ENCODE assay signal across 8 cellular contexts in genomic region chr5:149264432-149265069, GRCh38. TPM values are rescaled to one million over a fixed set of nuclear protein-coding genes. Genes with fewer than 3 reads are reported as not detected.
DNase-seq lines count a peak whose midpoint lies in the region; ATAC-seq, FAIRE-seq and TF ChIP-seq lines count a peak whose summit lies in the region.

No MANE protein-coding gene starts in this region.

- peaks cover 13% of the 10 kb centered on the region for H3K9me3 Mint-ChIP-seq in mesothelial cell of epicardium

- no peak overlapping the region for H3K4me3 Mint-ChIP-seq in mesothelial cell of epicardium

- H3K36me3 Mint-ChIP-seq in mesothelial cell of epicardium, result peaks cover 3% of the 10 kb centered on the region

- H3K27ac ChIP-seq in C4-2B, result no peak overlapping the region

- H3K4me1 Mint-ChIP-seq in mesothelial cell of epicardium, result no peaks in the 10 kb centered on the region

- FAIRE-seq in bronchial epithelial cell (lab: Jason Lieb, UNC), result no peak

- H3K4me3 ChIP-seq in bronchial epithelial cell (ENCODE audit: low read depth, low read length), result no peak overlapping the region

- no peaks in the 10 kb centered on the region for H3K36me3 ChIP-seq in bronchial epithelial cell (ENCODE audit: control insufficient read depth, insufficient read depth, low read length)

- H3K27me3 ChIP-seq in bronchial epithelial cell (ENCODE audit: control insufficient read depth, insufficient read depth, low read length), result no peaks in the 10 kb centered on the region

- ATAC-seq in GM19395 (IDR thresholded peaks at IDR 0.05; ENCODE audit: unreplicated experiment) (peak; percentile 85), HG03469 (IDR thresholded peaks at IDR 0.05; ENCODE audit: unreplicated experiment) (peak; percentile 87), GM21528 (IDR thresholded peaks at IDR 0.05; ENCODE audit: low FRiP score, unreplicated experiment) (no peak)

- no peak overlapping the region for H3K27ac Mint-ChIP-seq in mesothelial cell of epicardium

- H3K27me3 Mint-ChIP-seq in mesothelial cell of epicardium (ENCODE audit: low read depth), result peaks cover 70% of the 10 kb centered on the region

- DNase-seq in SHP77 treated with DMSO at 0.1 percent for 48 hours (lab: John Stamatoyannopoulos, UW), result peak; percentile 47
- DNase-seq in bronchial epithelial cell (ENCODE audit: low read depth), result peak; percentile 61
- peak in 1 of 2 experiments; percentile 45 for DNase-seq in mesothelial cell of epicardium (ENCODE audit: low spot score in 2 of 2, unreplicated experiment in 2 of 2)
- no peak for DNase-seq in midbrain (lab: John Stamatoyannopoulos, UW)

- TF ChIP-seq CTCF in C4-2B (conservative IDR thresholded peaks at IDR 0.05) (peak; percentile 80), bronchial epithelial cell (IDR thresholded peaks at IDR 0.05; ENCODE audit: insufficient read depth, low read length, severe bottlenecking) (peak; percentile 93), mesothelial cell of epicardium (IDR thresholded peaks at IDR 0.05; ENCODE audit: unreplicated experiment) (peak; percentile 32)

RNA-seq across cellular contexts. Expression of gene AFAP1L1, which starts 7.1 kb away (rescaled TPM):
- 17.4 and 21.9 TPM in 2 replicates for total RNA-seq in bronchial epithelial cell
- total RNA-seq in mesothelial cell of epicardium, result 0.22 to 0.63 TPM (median 0.36 TPM) in 3 replicates

Comparison
In these comparisons a context has a peak if more than half of its experiments do, and no peak if none do; other contexts are left out.
1. CTCF ChIP-seq: peak in every context shown above with its lines; median percentile 93 in bronchial epithelial cell; 80 in C4-2B; 32 in mesothelial cell of epicardium.
2. RNA of gene AFAP1L1, which starts 7.1 kb away (total RNA-seq): 17.4 to 21.9 TPM in bronchial epithelial cell; 0.22 to 0.63 TPM in mesothelial cell of epicardium; every median in the first group is over 10 times any median in the second.